In genomic region chr11:73388241-73389133, GRCh38 we compare ENCODE assay signal across 10 cellular contexts. TPM values are rescaled to one million over a fixed set of nuclear protein-coding genes. Genes with fewer than 3 reads are reported as not detected.
A peak's percentile ranks its signal among the peaks of the same experiment; 100 is the strongest.
DNase-seq lines count a peak whose midpoint lies in the region; ATAC-seq and TF ChIP-seq lines count a peak whose summit lies in the region.
"Had no signal": no experiment of that assay in that cellular context is flagged by ENCODE, and none has a peak within 500 bp of the region (broad histone marks: within the 10 kb centered on the region; RNA-seq: fewer than 3 reads in every experiment).

No MANE protein-coding gene starts in this region.

- TF ChIP-seq CTCF in CD14-positive monocyte (IDR thresholded peaks at IDR 0.05) (no peak), brain (conservative IDR thresholded peaks at IDR 0.05) (no peak), mesothelial cell of epicardium (IDR thresholded peaks at IDR 0.05; ENCODE audit: unreplicated experiment) (no peak), hepatocyte (IDR thresholded peaks at IDR 0.05; ENCODE audit: poor library complexity) (no peak)

- H3K4me3 Mint-ChIP-seq in CD14-positive monocyte, result peak overlapping the region; percentile 69 to 87
- no peak overlapping the region for H3K4me3 Mint-ChIP-seq in brain
- no peak overlapping the region for H3K4me3 Mint-ChIP-seq in mesothelial cell of epicardium

- no peaks in the 10 kb centered on the region for H3K27me3 Mint-ChIP-seq in CD14-positive monocyte (ENCODE audit: low read depth in 3 of 3)
- H3K27me3 Mint-ChIP-seq in brain, result peaks cover 3% of the 10 kb centered on the region
- no peaks in the 10 kb centered on the region for H3K27me3 Mint-ChIP-seq in mesothelial cell of epicardium (ENCODE audit: low read depth)

- intact Hi-C loops in CD14-positive monocyte (cut with micrococcal nuclease), result loop anchor here in 1 of 2 donors (5.0 kb wide), 1 partner anchor 81 kb away; the partner anchor contains the start of gene ARHGEF17

- peaks cover 9% of the 10 kb centered on the region for H3K79me2 ChIP-seq in hepatocyte

- H4K20me1 ChIP-seq in hepatocyte (ENCODE audit: insufficient read depth, poor library complexity, severe bottlenecking), result no peaks in the 10 kb centered on the region

- no peaks in the 10 kb centered on the region for H3K27me3 ChIP-seq in hepatocyte
- H3K27me3 ChIP-seq: body of pancreas had no signal

- WGBS in hepatocyte (ENCODE audit: low lambda C conversion rate, missing lambda C conversion rate), result 89% methylated on average over 18 of the region's 23 CpGs

- H3K27ac Mint-ChIP-seq in CD14-positive monocyte (peak overlapping the region; percentile 95 to 99 (median 98)), brain (peak overlapping the region; percentile 66 to 92 (median 77)), mesothelial cell of epicardium (peak overlapping the region; percentile 16)

- DNase-seq in CD14-positive monocyte (ENCODE audit: low spot score) (peak; percentile 74), mesothelial cell of epicardium (ENCODE audit: low spot score in 2 of 2, unreplicated experiment in 2 of 2) (no peak), NCI-H82 treated with DMSO at 0.1 percent for 48 hours (lab: John Stamatoyannopoulos, UW; ENCODE audit: unreplicated experiment) (no peak), hepatocyte (ENCODE audit: low spot score) (no peak)
- DNase-seq in activated CD8-positive, alpha-beta memory T cell treated with anti-CD3 and anti-CD28 coated beads, Interleukin-2, amount 50 U/mL, for 48 hours, result no peak
- DNase-seq: HCEC 1CT had no signal

- H3K9me3 Mint-ChIP-seq in CD14-positive monocyte, result no peaks in the 10 kb centered on the region
- H3K9me3 Mint-ChIP-seq in brain, result no peaks in the 10 kb centered on the region
- no peaks in the 10 kb centered on the region for H3K9me3 Mint-ChIP-seq in mesothelial cell of epicardium

- no peak overlapping the region for H3K4me3 ChIP-seq in hepatocyte
- H3K4me3 ChIP-seq: body of pancreas had no signal

- H2AFZ ChIP-seq in hepatocyte, result no peak overlapping the region

- H3K27ac ChIP-seq in KOPT-K1 (ENCODE audit: low read depth, low read length, poor library complexity, severe bottlenecking), result peak overlapping the region; percentile 11
- no peak overlapping the region for H3K27ac ChIP-seq in hepatocyte

- H3K9me3 ChIP-seq in KOPT-K1 (ENCODE audit: insufficient read depth, low read length, poor library complexity, severe bottlenecking), result no peaks in the 10 kb centered on the region
- no peaks in the 10 kb centered on the region for H3K9me3 ChIP-seq in hepatocyte (ENCODE audit: low read depth)
- H3K9me3 ChIP-seq: body of pancreas had no signal

- ATAC-seq in HG02970 (IDR thresholded peaks at IDR 0.05; ENCODE audit: low FRiP score, unreplicated experiment), result no peak
- ATAC-seq: body of pancreas had no signal

- H3K9me2 ChIP-seq in hepatocyte (replicated peaks; ENCODE audit: insufficient read depth), result no peaks in the 10 kb centered on the region

- H3K36me3 ChIP-seq in KOPT-K1 (ENCODE audit: insufficient read depth, low read length) (peaks cover 19% of the 10 kb centered on the region), hepatocyte (replicated peaks; ENCODE audit: insufficient read depth, low read depth) (no peaks in the 10 kb centered on the region)

- peaks cover 64 to 82% of the 10 kb centered on the region in 2 donors for H3K36me3 Mint-ChIP-seq in CD14-positive monocyte
- H3K36me3 Mint-ChIP-seq in brain, result no peaks in the 10 kb centered on the region
- no peaks in the 10 kb centered on the region for H3K36me3 Mint-ChIP-seq in mesothelial cell of epicardium

- H3K4me1 ChIP-seq in hepatocyte (ENCODE audit: insufficient read depth), result peaks cover 34% of the 10 kb centered on the region

- no peak overlapping the region for H3K4me2 ChIP-seq in hepatocyte

- H3K4me1 Mint-ChIP-seq in CD14-positive monocyte (peaks cover 88% of the 10 kb centered on the region), brain (peaks cover 65% of the 10 kb centered on the region), mesothelial cell of epicardium (peaks cover 37% of the 10 kb centered on the region)

RNA-seq across cellular contexts. Expression of gene RELT, which starts 12.3 kb away (rescaled TPM):
- 10 to 100 TPM; 16.4 to 27.3 TPM for polyA plus RNA-seq in CD14-positive monocyte
- 8.3 TPM for polyA plus RNA-seq in brain (ENCODE audit: insufficient read depth, low read depth, low replicate concordance)
- 5.1 to 5.4 TPM (median 5.3 TPM) in 3 replicates for total RNA-seq in mesothelial cell of epicardium
- total RNA-seq in hepatocyte, result 2.3 and 3.4 TPM in 2 replicates
- polyA plus RNA-seq in hepatocyte, result 1.6 and 2.7 TPM in 2 replicates

Comparison
In these comparisons a context has a peak if more than half of its experiments do, and no peak if none do; other contexts are left out.
1. H3K27ac Mint-ChIP-seq: peak in every context shown above with its lines; median percentile 98 in CD14-positive monocyte; 77 in brain; 16 in mesothelial cell of epicardium.
2. H3K4me3 Mint-ChIP-seq: peak in CD14-positive monocyte (2 of 2); none in brain (0 of 5) and mesothelial cell of epicardium (single experiment).